ENCODE assay signal across 1 cellular context in the genomic region with DNA sequence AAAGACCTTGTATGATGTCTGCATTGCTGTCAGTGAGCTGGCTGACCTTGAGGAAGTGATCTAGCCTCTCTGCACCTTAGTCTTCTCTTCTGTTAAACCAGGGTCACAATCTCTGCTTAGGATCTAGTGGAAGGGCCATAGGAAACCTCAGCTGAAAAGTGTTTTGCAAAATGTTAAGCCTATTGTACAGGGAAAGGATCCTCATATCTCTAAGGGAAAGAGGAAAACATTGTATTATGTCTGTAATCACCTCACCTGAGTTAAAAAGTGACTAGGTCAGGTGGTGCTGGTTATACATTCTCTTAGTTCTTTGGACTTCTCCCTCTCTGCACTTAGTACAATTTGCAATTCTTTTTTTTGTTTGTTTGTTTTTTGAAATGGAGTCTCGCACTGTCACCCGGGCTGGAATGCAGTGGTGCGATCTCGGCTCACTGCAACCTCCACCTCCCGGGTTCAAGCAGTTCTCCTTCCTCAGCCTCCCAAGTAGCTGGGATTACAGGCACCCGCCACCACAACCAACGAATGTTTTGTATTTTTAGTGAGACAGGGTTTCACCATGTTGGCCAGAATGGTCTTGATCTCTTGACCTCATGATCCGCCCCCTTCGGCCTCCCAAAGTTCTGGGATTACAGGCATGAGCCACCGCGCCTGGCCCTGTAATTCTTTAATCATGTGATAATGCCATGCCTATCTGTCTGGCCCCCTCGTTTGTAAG.
TF ChIP-seq lines count a peak whose summit lies in the region.

No MANE protein-coding gene starts in this region.

TF ChIP-seq in HepG2, 621 proteins besides CTCF, POLR2A, EP300 and RAD21 (continued from another document and continues in another):
- TF ChIP-seq, protein P1, sequence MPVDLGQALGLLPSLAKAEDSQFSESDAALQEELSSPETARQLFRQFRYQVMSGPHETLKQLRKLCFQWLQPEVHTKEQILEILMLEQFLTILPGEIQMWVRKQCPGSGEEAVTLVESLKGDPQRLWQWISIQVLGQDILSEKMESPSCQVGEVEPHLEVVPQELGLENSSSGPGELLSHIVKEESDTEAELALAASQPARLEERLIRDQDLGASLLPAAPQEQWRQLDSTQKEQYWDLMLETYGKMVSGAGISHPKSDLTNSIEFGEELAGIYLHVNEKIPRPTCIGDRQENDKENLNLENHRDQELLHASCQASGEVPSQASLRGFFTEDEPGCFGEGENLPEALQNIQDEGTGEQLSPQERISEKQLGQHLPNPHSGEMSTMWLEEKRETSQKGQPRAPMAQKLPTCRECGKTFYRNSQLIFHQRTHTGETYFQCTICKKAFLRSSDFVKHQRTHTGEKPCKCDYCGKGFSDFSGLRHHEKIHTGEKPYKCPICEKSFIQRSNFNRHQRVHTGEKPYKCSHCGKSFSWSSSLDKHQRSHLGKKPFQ (CRISPR knock-in tag; IDR thresholded peaks at IDR 0.05; ENCODE audit: insufficient replicate concordance), result peak; percentile 86
- TF ChIP-seq ZBTB7B (CRISPR knock-in tag; IDR thresholded peaks at IDR 0.05), result peak; percentile 64; the same call in 1 of the 2 replicates
- TF ChIP-seq NAIF1 (CRISPR knock-in tag; IDR thresholded peaks at IDR 0.05; ENCODE audit: borderline replicate concordance), result peak; percentile 53; the same call in 1 of the 2 replicates
- TF ChIP-seq, protein P2, sequence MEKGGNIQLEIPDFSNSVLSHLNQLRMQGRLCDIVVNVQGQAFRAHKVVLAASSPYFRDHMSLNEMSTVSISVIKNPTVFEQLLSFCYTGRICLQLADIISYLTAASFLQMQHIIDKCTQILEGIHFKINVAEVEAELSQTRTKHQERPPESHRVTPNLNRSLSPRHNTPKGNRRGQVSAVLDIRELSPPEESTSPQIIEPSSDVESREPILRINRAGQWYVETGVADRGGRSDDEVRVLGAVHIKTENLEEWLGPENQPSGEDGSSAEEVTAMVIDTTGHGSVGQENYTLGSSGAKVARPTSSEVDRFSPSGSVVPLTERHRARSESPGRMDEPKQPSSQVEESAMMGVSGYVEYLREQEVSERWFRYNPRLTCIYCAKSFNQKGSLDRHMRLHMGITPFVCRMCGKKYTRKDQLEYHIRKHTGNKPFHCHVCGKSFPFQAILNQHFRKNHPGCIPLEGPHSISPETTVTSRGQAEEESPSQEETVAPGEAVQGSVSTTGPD (CRISPR knock-in tag; IDR thresholded peaks at IDR 0.05), result 0 out of 2 replicates have a peak, but pooled peaks have one; percentile 61
- no peak; the same call in 1 of the 2 replicates for TF ChIP-seq FOXA1 (IDR thresholded peaks at IDR 0.05)
- TF ChIP-seq FOXA1 (CRISPR knock-in tag; IDR thresholded peaks at IDR 0.05), result peak; percentile 64
- peak; percentile 53; the same call in 1 of the 2 replicates for TF ChIP-seq ZMYM4 (CRISPR knock-in tag; IDR thresholded peaks at IDR 0.05)
- no peak for TF ChIP-seq TMF1 (CRISPR knock-in tag; IDR thresholded peaks at IDR 0.05; ENCODE audit: low read depth)
- 0 out of 2 replicates have a peak, but pooled peaks have one; percentile 14 for TF ChIP-seq NR1H2 (CRISPR knock-in tag; IDR thresholded peaks at IDR 0.05; ENCODE audit: borderline replicate concordance, low read depth)
- TF ChIP-seq CREB1 (IDR thresholded peaks at IDR 0.05), result no peak
- TF ChIP-seq CREB1 (CRISPR knock-in tag; IDR thresholded peaks at IDR 0.05), result peak; percentile 75
- TF ChIP-seq SMC3 (IDR thresholded peaks at IDR 0.05; ENCODE audit: low read length), result no peak
- TF ChIP-seq, protein P3, sequence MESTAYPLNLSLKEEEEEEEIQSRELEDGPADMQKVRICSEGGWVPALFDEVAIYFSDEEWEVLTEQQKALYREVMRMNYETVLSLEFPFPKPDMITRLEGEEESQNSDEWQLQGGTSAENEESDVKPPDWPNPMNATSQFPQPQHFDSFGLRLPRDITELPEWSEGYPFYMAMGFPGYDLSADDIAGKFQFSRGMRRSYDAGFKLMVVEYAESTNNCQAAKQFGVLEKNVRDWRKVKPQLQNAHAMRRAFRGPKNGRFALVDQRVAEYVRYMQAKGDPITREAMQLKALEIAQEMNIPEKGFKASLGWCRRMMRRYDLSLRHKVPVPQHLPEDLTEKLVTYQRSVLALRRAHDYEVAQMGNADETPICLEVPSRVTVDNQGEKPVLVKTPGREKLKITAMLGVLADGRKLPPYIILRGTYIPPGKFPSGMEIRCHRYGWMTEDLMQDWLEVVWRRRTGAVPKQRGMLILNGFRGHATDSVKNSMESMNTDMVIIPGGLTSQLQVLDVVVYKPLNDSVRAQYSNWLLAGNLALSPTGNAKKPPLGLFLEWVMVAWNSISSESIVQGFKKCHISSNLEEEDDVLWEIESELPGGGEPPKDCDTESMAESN (CRISPR knock-in tag; conservative IDR thresholded peaks at IDR 0.05), result no peak
- peak; percentile 86; the same call in 1 of the 2 replicates for TF ChIP-seq KDM3A (CRISPR knock-in tag; IDR thresholded peaks at IDR 0.05; ENCODE audit: low read depth)
- TF ChIP-seq, protein P4, sequence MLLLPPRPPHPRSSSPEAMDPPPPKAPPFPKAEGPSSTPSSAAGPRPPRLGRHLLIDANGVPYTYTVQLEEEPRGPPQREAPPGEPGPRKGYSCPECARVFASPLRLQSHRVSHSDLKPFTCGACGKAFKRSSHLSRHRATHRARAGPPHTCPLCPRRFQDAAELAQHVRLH (CRISPR knock-in tag; IDR thresholded peaks at IDR 0.05; ENCODE audit: borderline replicate concordance, low read depth), result peak; percentile 72
- TF ChIP-seq, protein P5, sequence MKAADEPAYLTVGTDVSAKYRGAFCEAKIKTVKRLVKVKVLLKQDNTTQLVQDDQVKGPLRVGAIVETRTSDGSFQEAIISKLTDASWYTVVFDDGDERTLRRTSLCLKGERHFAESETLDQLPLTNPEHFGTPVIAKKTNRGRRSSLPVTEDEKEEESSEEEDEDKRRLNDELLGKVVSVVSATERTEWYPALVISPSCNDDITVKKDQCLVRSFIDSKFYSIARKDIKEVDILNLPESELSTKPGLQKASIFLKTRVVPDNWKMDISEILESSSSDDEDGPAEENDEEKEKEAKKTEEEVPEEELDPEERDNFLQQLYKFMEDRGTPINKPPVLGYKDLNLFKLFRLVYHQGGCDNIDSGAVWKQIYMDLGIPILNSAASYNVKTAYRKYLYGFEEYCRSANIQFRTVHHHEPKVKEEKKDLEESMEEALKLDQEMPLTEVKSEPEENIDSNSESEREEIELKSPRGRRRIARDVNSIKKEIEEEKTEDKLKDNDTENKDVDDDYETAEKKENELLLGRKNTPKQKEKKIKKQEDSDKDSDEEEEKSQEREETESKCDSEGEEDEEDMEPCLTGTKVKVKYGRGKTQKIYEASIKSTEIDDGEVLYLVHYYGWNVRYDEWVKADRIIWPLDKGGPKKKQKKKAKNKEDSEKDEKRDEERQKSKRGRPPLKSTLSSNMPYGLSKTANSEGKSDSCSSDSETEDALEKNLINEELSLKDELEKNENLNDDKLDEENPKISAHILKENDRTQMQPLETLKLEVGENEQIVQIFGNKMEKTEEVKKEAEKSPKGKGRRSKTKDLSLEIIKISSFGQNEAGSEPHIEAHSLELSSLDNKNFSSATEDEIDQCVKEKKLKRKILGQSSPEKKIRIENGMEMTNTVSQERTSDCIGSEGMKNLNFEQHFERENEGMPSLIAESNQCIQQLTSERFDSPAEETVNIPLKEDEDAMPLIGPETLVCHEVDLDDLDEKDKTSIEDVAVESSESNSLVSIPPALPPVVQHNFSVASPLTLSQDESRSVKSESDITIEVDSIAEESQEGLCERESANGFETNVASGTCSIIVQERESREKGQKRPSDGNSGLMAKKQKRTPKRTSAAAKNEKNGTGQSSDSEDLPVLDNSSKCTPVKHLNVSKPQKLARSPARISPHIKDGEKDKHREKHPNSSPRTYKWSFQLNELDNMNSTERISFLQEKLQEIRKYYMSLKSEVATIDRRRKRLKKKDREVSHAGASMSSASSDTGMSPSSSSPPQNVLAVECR (CRISPR knock-in tag; IDR thresholded peaks at IDR 0.05; ENCODE audit: borderline replicate concordance), result peak; percentile 60; the same call in 1 of the 2 replicates
- 0 out of 2 replicates have a peak, but pooled peaks have one; percentile 75 for TF ChIP-seq ZNF101 (CRISPR knock-in tag; IDR thresholded peaks at IDR 0.05; ENCODE audit: borderline replicate concordance, low read depth)
- no peak; the same call in 1 of the 2 replicates for TF ChIP-seq KMT2A (CRISPR knock-in tag; IDR thresholded peaks at IDR 0.05)
- TF ChIP-seq CREM (IDR thresholded peaks at IDR 0.05), result peak; percentile 79
- no peak for TF ChIP-seq CREM (CRISPR knock-in tag; IDR thresholded peaks at IDR 0.05)
- peak in 1 of 2 experiments; percentile 77; a peak in 2 of 4 replicates for TF ChIP-seq KLF16 (CRISPR knock-in tag; IDR thresholded peaks at IDR 0.05)
- TF ChIP-seq SP140L (CRISPR knock-in tag; IDR thresholded peaks at IDR 0.05; ENCODE audit: borderline replicate concordance), result peak; percentile 86; the same call in 1 of the 2 replicates
- TF ChIP-seq ZNF563 (CRISPR knock-in tag; IDR thresholded peaks at IDR 0.05), result no peak
- TF ChIP-seq MEIS2 (CRISPR knock-in tag; IDR thresholded peaks at IDR 0.05), result no peak
- no peak for TF ChIP-seq FOSL1 (CRISPR knock-in tag; IDR thresholded peaks at IDR 0.05; ENCODE audit: borderline replicate concordance)
- TF ChIP-seq ZNF776 (CRISPR knock-in tag; IDR thresholded peaks at IDR 0.05), result no peak
- 0 out of 2 replicates have a peak, but pooled peaks have one; percentile 7 for TF ChIP-seq TSC22D2 (CRISPR knock-in tag; IDR thresholded peaks at IDR 0.05; ENCODE audit: borderline replicate concordance)
- TF ChIP-seq KDM4B (CRISPR knock-in tag; IDR thresholded peaks at IDR 0.05), result 0 out of 2 replicates have a peak, but pooled peaks have one; percentile 54
- peak; percentile 92 for TF ChIP-seq ELF3 (CRISPR knock-in tag; IDR thresholded peaks at IDR 0.05)
- TF ChIP-seq ZNF781 (CRISPR knock-in tag; IDR thresholded peaks at IDR 0.05; ENCODE audit: borderline replicate concordance, not compliant biosample characterization), result peak; percentile 25
- TF ChIP-seq ZNF24 (IDR thresholded peaks at IDR 0.05), result peak; percentile 61; the same call in 1 of the 2 replicates
- peak; percentile 64; the same call in 1 of the 2 replicates for TF ChIP-seq NR2C2 (CRISPR knock-in tag; IDR thresholded peaks at IDR 0.05; ENCODE audit: borderline replicate concordance)
- no peak for TF ChIP-seq ZNF878 (CRISPR knock-in tag; IDR thresholded peaks at IDR 0.05)
- TF ChIP-seq, protein P6, sequence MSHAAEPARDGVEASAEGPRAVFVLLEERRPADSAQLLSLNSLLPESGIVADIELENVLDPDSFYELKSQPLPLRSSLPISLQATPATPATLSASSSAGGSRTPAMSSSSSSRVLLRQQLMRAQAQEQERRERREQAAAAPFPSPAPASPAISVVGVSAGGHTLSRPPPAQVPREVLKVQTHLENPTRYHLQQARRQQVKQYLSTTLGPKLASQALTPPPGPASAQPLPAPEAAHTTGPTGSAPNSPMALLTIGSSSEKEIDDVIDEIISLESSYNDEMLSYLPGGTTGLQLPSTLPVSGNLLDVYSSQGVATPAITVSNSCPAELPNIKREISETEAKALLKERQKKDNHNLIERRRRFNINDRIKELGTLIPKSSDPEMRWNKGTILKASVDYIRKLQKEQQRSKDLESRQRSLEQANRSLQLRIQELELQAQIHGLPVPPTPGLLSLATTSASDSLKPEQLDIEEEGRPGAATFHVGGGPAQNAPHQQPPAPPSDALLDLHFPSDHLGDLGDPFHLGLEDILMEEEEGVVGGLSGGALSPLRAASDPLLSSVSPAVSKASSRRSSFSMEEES (CRISPR knock-in tag; IDR thresholded peaks at IDR 0.05), result peak; percentile 97
- peak in 1 of 2 experiments; percentile 1; a peak in 1 of 4 replicates for TF ChIP-seq MAFK (conservative IDR thresholded peaks at IDR 0.05 in 1 of 2, IDR thresholded peaks at IDR 0.05 in 1 of 2; ENCODE audit: low read length in 2 of 2)
- TF ChIP-seq KDM1A (CRISPR knock-in tag; IDR thresholded peaks at IDR 0.05), result peak; percentile 97
- TF ChIP-seq ZNF792 (CRISPR knock-in tag; IDR thresholded peaks at IDR 0.05), result peak; percentile 63
- TF ChIP-seq ZNF367 (CRISPR knock-in tag; IDR thresholded peaks at IDR 0.05; ENCODE audit: borderline replicate concordance), result no peak
- TF ChIP-seq ATRX (CRISPR knock-in tag; IDR thresholded peaks at IDR 0.05; ENCODE audit: borderline replicate concordance), result no peak
- TF ChIP-seq, protein P7, sequence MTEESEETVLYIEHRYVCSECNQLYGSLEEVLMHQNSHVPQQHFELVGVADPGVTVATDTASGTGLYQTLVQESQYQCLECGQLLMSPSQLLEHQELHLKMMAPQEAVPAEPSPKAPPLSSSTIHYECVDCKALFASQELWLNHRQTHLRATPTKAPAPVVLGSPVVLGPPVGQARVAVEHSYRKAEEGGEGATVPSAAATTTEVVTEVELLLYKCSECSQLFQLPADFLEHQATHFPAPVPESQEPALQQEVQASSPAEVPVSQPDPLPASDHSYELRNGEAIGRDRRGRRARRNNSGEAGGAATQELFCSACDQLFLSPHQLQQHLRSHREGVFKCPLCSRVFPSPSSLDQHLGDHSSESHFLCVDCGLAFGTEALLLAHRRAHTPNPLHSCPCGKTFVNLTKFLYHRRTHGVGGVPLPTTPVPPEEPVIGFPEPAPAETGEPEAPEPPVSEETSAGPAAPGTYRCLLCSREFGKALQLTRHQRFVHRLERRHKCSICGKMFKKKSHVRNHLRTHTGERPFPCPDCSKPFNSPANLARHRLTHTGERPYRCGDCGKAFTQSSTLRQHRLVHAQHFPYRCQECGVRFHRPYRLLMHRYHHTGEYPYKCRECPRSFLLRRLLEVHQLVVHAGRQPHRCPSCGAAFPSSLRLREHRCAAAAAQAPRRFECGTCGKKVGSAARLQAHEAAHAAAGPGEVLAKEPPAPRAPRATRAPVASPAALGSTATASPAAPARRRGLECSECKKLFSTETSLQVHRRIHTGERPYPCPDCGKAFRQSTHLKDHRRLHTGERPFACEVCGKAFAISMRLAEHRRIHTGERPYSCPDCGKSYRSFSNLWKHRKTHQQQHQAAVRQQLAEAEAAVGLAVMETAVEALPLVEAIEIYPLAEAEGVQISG (CRISPR knock-in tag; IDR thresholded peaks at IDR 0.05), result peak; percentile 81
- TF ChIP-seq, protein P8, sequence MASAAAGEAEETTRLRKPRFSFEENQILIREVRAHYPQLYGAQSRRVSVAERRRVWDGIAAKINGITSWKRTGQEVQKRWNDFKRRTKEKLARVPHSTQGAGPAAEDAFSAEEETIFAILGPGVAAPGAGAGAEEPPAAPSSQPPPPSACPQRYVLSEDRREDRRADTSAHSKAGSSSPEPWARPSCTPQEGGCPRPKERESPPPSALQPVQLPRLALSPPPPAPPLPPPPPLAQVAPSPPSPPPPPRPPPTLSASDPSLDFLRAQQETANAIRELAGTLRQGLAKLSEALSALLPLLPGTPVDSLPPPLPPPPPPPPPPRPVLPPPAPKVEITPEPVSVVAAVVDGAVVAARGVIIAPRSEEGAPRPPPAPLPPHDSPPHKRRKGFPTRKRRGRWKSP (CRISPR knock-in tag; IDR thresholded peaks at IDR 0.05), result peak; percentile 73
- no peak for TF ChIP-seq SCMH1 (CRISPR knock-in tag; IDR thresholded peaks at IDR 0.05; ENCODE audit: borderline replicate concordance)
- TF ChIP-seq CBFB (CRISPR knock-in tag; IDR thresholded peaks at IDR 0.05), result 0 out of 2 replicates have a peak, but pooled peaks have one; percentile 41
- TF ChIP-seq ZFP36L2 (CRISPR knock-in tag; IDR thresholded peaks at IDR 0.05), result 0 out of 2 replicates have a peak, but pooled peaks have one; percentile 67
- TF ChIP-seq TARDBP (CRISPR knock-in tag; IDR thresholded peaks at IDR 0.05), result peak; percentile 64; the same call in 1 of the 2 replicates
